ENCODE assay signal across 26 cellular contexts in genomic region chr3:158936530-158937113, GRCh38.
DNase-seq lines count a peak whose midpoint lies in the region; TF ChIP-seq lines count a peak whose summit lies in the region.
"Had no signal": no experiment of that assay in that cellular context is flagged by ENCODE, and none has a peak within 500 bp of the region (broad histone marks: within the 10 kb centered on the region; RNA-seq: fewer than 3 reads in every experiment).

No MANE protein-coding gene starts in this region.

- H3K23ac ChIP-seq in H9 (ENCODE audit: insufficient read length, low read depth, low read length) = no peak overlapping the region

- peaks cover 11 to 13% of the 10 kb centered on the region in 2 experiments; a peak in 4 of 5 replicates for H3K9me3 Mint-ChIP-seq in H9
- H3K9me3 Mint-ChIP-seq in neural crest cell = peaks cover 2% of the 10 kb centered on the region

- H3K4me1 ChIP-seq in H9 (ENCODE audit: insufficient read depth, low read length) = no peaks in the 10 kb centered on the region; the same call in 1 of the 2 replicates
- H3K4me1 ChIP-seq: heart right ventricle, left ventricle myocardium inferior, suprapubic skin, uterus had no signal

- WGBS in H9 (ENCODE audit: extremely low coverage, insufficient read length, low lambda C conversion rate) = no CpG with 5 or more reads among the region's 12 CpGs

- H3K4me1 Mint-ChIP-seq in H9 (peaks cover 12 to 24% of the 10 kb centered on the region in 2 experiments), neural crest cell (no peaks in the 10 kb centered on the region)
- H3K4me1 Mint-ChIP-seq: CD4-positive, CD25-positive, alpha-beta regulatory T cell; immature natural killer cell; mesothelial cell of epicardium; T-cell had no signal

- H2BK120ac ChIP-seq in H9 (ENCODE audit: low read depth, low read length, poor library complexity, severe bottlenecking) = no peak overlapping the region

- H4K5ac ChIP-seq in H9 (ENCODE audit: insufficient read length, low read depth, low read length) = peak overlapping the region; percentile 41

- H3K27ac ChIP-seq in H9 (ENCODE audit: insufficient read length, low read depth, low read length) = no peak overlapping the region
- H3K27ac ChIP-seq: epithelial cell of prostate, heart right ventricle, left ventricle myocardium inferior, suprapubic skin, uterus had no signal

- H3K27ac Mint-ChIP-seq in H9 (peak overlapping the region in 2 of 3 experiments; percentile 82 to 88; a peak in 5 of 7 replicates), neural crest cell (ENCODE audit: unreplicated experiment) (peak overlapping the region; percentile 78)
- H3K27ac Mint-ChIP-seq: activated naive CD4-positive, alpha-beta T cell treated with anti-CD3 and anti-CD28 coated beads for 36 hours; activated T-cell treated with anti-CD3 and anti-CD28 coated beads, Interleukin-2, amount 50 U/mL, for 72 hours; CD4-positive, CD25-positive, alpha-beta regulatory T cell; immature natural killer cell; mesothelial cell of epicardium; nephron; T-cell had no signal

- no peaks in the 10 kb centered on the region for H3K23me2 ChIP-seq in H9 (ENCODE audit: insufficient read length, low read depth, low read length, poor library complexity, severe bottlenecking)

- H3K4me2 ChIP-seq in H9 (ENCODE audit: insufficient read depth, insufficient read length, low read length) = no peak overlapping the region

- H3K56ac ChIP-seq in H9 (ENCODE audit: insufficient read length, low read depth, low read length) = no peak overlapping the region

- no peaks in the 10 kb centered on the region for H3K79me1 ChIP-seq in H9 (ENCODE audit: insufficient read depth, low read depth, low read length, poor library complexity, severe bottlenecking)

- peak overlapping the region; percentile 82 for H3K18ac ChIP-seq in H9 (ENCODE audit: insufficient read length, low read depth, low read length)

- H3K4me3 Mint-ChIP-seq in H9 (no peak overlapping the region), neural crest cell (no peak overlapping the region)
- H3K4me3 Mint-ChIP-seq: activated naive CD4-positive, alpha-beta T cell treated with anti-CD3 and anti-CD28 coated beads for 36 hours; activated T-cell treated with anti-CD3 and anti-CD28 coated beads, Interleukin-2, amount 50 U/mL, for 72 hours; CD4-positive, CD25-positive, alpha-beta regulatory T cell; immature natural killer cell; mesothelial cell of epicardium; nephron; T-cell had no signal

- no peak overlapping the region for H2BK5ac ChIP-seq in H9 (ENCODE audit: insufficient read length, low read length)

- no peak overlapping the region for H2BK15ac ChIP-seq in H9 (ENCODE audit: low read depth, low read length)

- H3K27me3 Mint-ChIP-seq in H9 (ENCODE audit: low read depth) = no peaks in the 10 kb centered on the region
- H3K27me3 Mint-ChIP-seq in neural crest cell (ENCODE audit: low read depth) = peaks cover 13% of the 10 kb centered on the region
- H3K27me3 Mint-ChIP-seq: CD4-positive, CD25-positive, alpha-beta regulatory T cell had no signal

- no peak overlapping the region for H4K91ac ChIP-seq in H9 (ENCODE audit: insufficient read length, low read depth, low read length)

- DNase-seq in H9 (peak; percentile 48), NCI-H69 (lab: John Stamatoyannopoulos, UW) (peak; percentile 13), ecto neural progenitor cell (ENCODE audit: low spot score) (peak; percentile 50), neural crest cell (ENCODE audit: low read depth, low spot score) (no peak), 8988T (no peak), epidermal melanocyte (ENCODE audit: insufficient read length, low spot score) (no peak), GM19240 (ENCODE audit: insufficient read length, low spot score) (no peak), NOMO-1 treated with dmso at 0.1 percent for 144 hours (lab: John Stamatoyannopoulos, UW; ENCODE audit: unreplicated experiment) (no peak)
- DNase-seq: activated CD4-positive, alpha-beta T cell treated with anti-CD3 and anti-CD28 coated beads for 4 hours; activated naive CD4-positive, alpha-beta T cell treated with anti-CD3 and anti-CD28 coated beads for 36 hours; activated T-cell treated with anti-CD3 and anti-CD28 coated beads, Interleukin-2, amount 50 U/mL, for 72 hours; amniotic stem cell; CD4-positive, CD25-positive, alpha-beta regulatory T cell; dermis blood vessel endothelial cell; DMS 273 treated with DMSO at 0.1 percent for 48 hours; GDM1; heart right ventricle; immature natural killer cell; left ventricle myocardium inferior; SIG-M5; T-cell; uterus had no signal

- H2BK12ac ChIP-seq in H9 (ENCODE audit: insufficient read length, low read depth, low read length) = no peak overlapping the region

- H2BK20ac ChIP-seq in H9 (ENCODE audit: low read depth, low read length, poor library complexity, severe bottlenecking) = no peak overlapping the region

- H3K36me3 Mint-ChIP-seq in H9 (ENCODE audit: insufficient read depth in 1 of 3, low read depth in 3 of 3) (peaks cover 1 to 22% (median 5%) of the 10 kb centered on the region in 3 experiments; a peak in 6 of 7 replicates), neural crest cell (ENCODE audit: low read depth) (no peaks in the 10 kb centered on the region)
- H3K36me3 Mint-ChIP-seq: immature natural killer cell, mesothelial cell of epicardium, T-cell had no signal

- H2AFZ ChIP-seq in H9 (ENCODE audit: low read length) = no peak overlapping the region

- H3K27me3 ChIP-seq in H9 (ENCODE audit: insufficient read depth, low read length) = no peaks in the 10 kb centered on the region
- H3K27me3 ChIP-seq: heart right ventricle, suprapubic skin, uterus had no signal

- no peaks in the 10 kb centered on the region for H3K79me2 ChIP-seq in H9 (ENCODE audit: insufficient read depth, low read length)

- no peak overlapping the region for H2AK5ac ChIP-seq in H9 (ENCODE audit: insufficient read length, low read length)

- no peak overlapping the region for H4K8ac ChIP-seq in H9 (replicated peaks; ENCODE audit: insufficient read length, low read depth, low read length)

- H3K9me3 ChIP-seq in H9 (ENCODE audit: control insufficient read depth, low read depth, low read length) = no peaks in the 10 kb centered on the region

- H3K9ac ChIP-seq in H9 (ENCODE audit: extremely low read depth, insufficient read length, low read length) = no peak overlapping the region

- TF ChIP-seq CTCF in H9 (conservative IDR thresholded peaks at IDR 0.05) = no peak
- TF ChIP-seq CTCF in neural crest cell (conservative IDR thresholded peaks at IDR 0.05) = no peak

- H3K14ac ChIP-seq in H9 (ENCODE audit: insufficient read depth, low read length) = peak overlapping the region; percentile 82

- H3T11ph ChIP-seq in H9 (ENCODE audit: low read length) = no peak overlapping the region

- no peak overlapping the region for H3K4ac ChIP-seq in H9 (ENCODE audit: low read depth, low read length)

- no peaks in the 10 kb centered on the region for H4K20me1 ChIP-seq in H9 (ENCODE audit: control insufficient read depth, insufficient read depth, insufficient read length)

Comparison
In these comparisons a context has a peak if more than half of its experiments do, and no peak if none do; other contexts are left out.
1. DNase-seq: peak in H9 (single experiment), NCI-H69 (single experiment) and ecto neural progenitor cell (single experiment); none in neural crest cell (single experiment), 8988T (single experiment), epidermal melanocyte (single experiment), GM19240 (single experiment) and NOMO-1 treated with dmso at 0.1 percent for 144 hours (single experiment).